Comparison of ENCODE assay signal across 20 cellular contexts in the genomic region with DNA sequence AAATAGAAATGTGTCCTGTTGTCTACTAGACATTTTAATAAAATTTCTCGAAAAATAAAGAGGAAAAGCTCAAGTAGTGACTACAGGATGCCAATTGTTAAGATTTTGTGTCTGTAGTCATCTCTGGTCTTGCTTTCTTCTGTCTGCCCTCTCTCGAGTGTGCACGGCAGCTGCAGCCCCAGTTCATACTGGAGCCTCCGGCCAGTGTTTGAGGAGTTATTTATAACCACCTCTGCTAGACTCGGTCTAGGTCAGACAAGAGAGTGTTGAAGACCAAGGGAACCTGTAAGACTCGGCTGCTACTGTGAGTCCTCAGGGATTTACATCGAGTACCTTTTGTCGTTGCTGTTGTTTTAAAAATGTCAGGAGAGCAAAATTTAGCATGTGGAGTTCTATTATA.
DNase-seq lines count a peak whose midpoint lies in the region; ATAC-seq, FAIRE-seq and TF ChIP-seq lines count a peak whose summit lies in the region.
"Had no signal": no experiment of that assay in that cellular context is flagged by ENCODE, and none has a peak within 500 bp of the region (broad histone marks: within the 10 kb centered on the region; RNA-seq: fewer than 3 reads in every experiment).

No MANE protein-coding gene starts in this region.

- in situ Hi-C loops in HepG2 (cut with HindIII; ENCODE audit: extremely low pct_ligation_motif_present, low pct_unique_long_range_greater_than_20kb), result no loop called here

- H3K9me3 Mint-ChIP-seq in T-cell, result peaks cover 0 to 9% (median 0%) of the 10 kb centered on the region in 3 donors
- H3K9me3 Mint-ChIP-seq: T-helper 2 cell treated with Interferon-gamma antibody and Interleukin-4, amounts not matched to agents 5 μg/mL and 100 μg/mL, for 36 hours had no signal

- no peaks in the 10 kb centered on the region for H3K4me1 Mint-ChIP-seq in T-cell
- H3K4me1 Mint-ChIP-seq: CD8-positive, alpha-beta memory T cell had no signal

- H3K9me3 ChIP-seq in HepG2 (ENCODE audit: low read length) (no peaks in the 10 kb centered on the region), right lobe of liver (no peaks in the 10 kb centered on the region)
- H3K9me3 ChIP-seq: breast epithelium had no signal

- WGBS in HepG2 (ENCODE audit: low lambda C conversion rate), result 4% methylated on average over 8 of the region's 8 CpGs
- WGBS in right lobe of liver (ENCODE audit: insufficient coverage, low coverage, low lambda C conversion rate, missing lambda C conversion rate), result 46% methylated on average over 8 of the region's 8 CpGs

- peak; percentile 87 for ATAC-seq in HepG2
- no peak for ATAC-seq in right lobe of liver
- no peak for ATAC-seq in T-cell (replicated peaks in 1 of 4)
- ATAC-seq in GM18909 (IDR thresholded peaks at IDR 0.05; ENCODE audit: poor library complexity, unreplicated experiment), result no peak
- ATAC-seq in GM21723 (IDR thresholded peaks at IDR 0.05; ENCODE audit: unreplicated experiment), result no peak
- ATAC-seq: GM12878, left colon had no signal

- no peak for TF ChIP-seq RAD21 in HepG2 (CRISPR knock-in tag; IDR thresholded peaks at IDR 0.05)

- POLR2A ChIA-PET in HepG2 (lab: Yijun Ruan, JAX), result no interaction called here
- POLR2A ChIA-PET in T-cell (lab: Charles Lee), result no interaction called here

- no TSS peak for BruUV-seq in HepG2 (replicated peaks; lab: Mats Ljungman, UMichigan)

- no peak for DNase-seq in HepG2 (ENCODE audit: low spot score)
- DNase-seq in right lobe of liver, result no peak
- peak; percentile 76 for DNase-seq in NCI-H774 (lab: John Stamatoyannopoulos, UW)
- DNase-seq in globus pallidus (ENCODE audit: low spot score), result peak; percentile 37
- no peak for DNase-seq in T-cell
- DNase-seq in AG08395 (ENCODE audit: low spot score), result no peak
- DNase-seq: activated CD4-positive, CD25-positive, alpha-beta regulatory T cell treated with anti-CD3 and anti-CD28 coated beads, Interleukin-2, amount 50 U/mL, for 72 hours; activated T-cell treated with anti-CD3 and anti-CD28 coated beads for 4 hours; CD8-positive, alpha-beta memory T cell; effector CD8-positive, alpha-beta T cell; left colon; NCI-H1436 treated with DMSO at 0.1 percent for 48 hours; NCI-H69; stimulated activated naive CD4-positive, alpha-beta T cell had no signal

- H3K4me1 ChIP-seq in HepG2 (ENCODE audit: insufficient read depth, low read length), result no peaks in the 10 kb centered on the region
- no peaks in the 10 kb centered on the region for H3K4me1 ChIP-seq in right lobe of liver
- H3K4me1 ChIP-seq: breast epithelium had no signal

- no peak overlapping the region for H3K4me2 ChIP-seq in HepG2 (ENCODE audit: low read depth, low read length)

- no peak overlapping the region for H3K27ac Mint-ChIP-seq in T-cell
- H3K27ac Mint-ChIP-seq: activated naive CD8-positive, alpha-beta T cell; CD8-positive, alpha-beta memory T cell; T-helper 2 cell treated with Interferon-gamma antibody and Interleukin-4, amounts not matched to agents 5 μg/mL and 100 μg/mL, for 36 hours had no signal

- no peak overlapping the region for H3K27ac ChIP-seq in HepG2 (ENCODE audit: extremely low read length, insufficient read depth, low read length)
- H3K27ac ChIP-seq in right lobe of liver, result no peak overlapping the region
- H3K27ac ChIP-seq: breast epithelium had no signal

- H3K4me3 ChIP-seq in HepG2 (replicated peaks in 1 of 3; ENCODE audit: insufficient read depth in 1 of 3, low read depth in 2 of 3, low read length in 3 of 3) (no peak overlapping the region), right lobe of liver (no peak overlapping the region)
- H3K4me3 ChIP-seq: breast epithelium, GM12878 had no signal

- FAIRE-seq in HepG2 (lab: Jason Lieb, UNC), result no peak
- FAIRE-seq: GM12878 had no signal

- no peak overlapping the region for H3K9ac ChIP-seq in HepG2 (ENCODE audit: insufficient read depth, low read depth, low read length)

- H4K20me1 ChIP-seq in HepG2 (ENCODE audit: insufficient read depth, low read length), result no peaks in the 10 kb centered on the region

- H3K27me3 ChIP-seq in HepG2 (ENCODE audit: control insufficient read depth in 1 of 2, insufficient read depth in 2 of 2, low read length in 2 of 2), result no peaks in the 10 kb centered on the region
- H3K27me3 ChIP-seq in right lobe of liver, result no peaks in the 10 kb centered on the region
- H3K27me3 ChIP-seq: breast epithelium had no signal

- no peaks in the 10 kb centered on the region for H3K36me3 Mint-ChIP-seq in T-cell
- H3K36me3 Mint-ChIP-seq: activated naive CD8-positive, alpha-beta T cell; CD8-positive, alpha-beta memory T cell had no signal

- TF ChIP-seq POLR2A in HepG2 (IDR thresholded peaks at IDR 0.05; ENCODE audit: insufficient read depth in 1 of 2, low read depth in 2 of 2, low read length in 2 of 2) (no peak), right lobe of liver (IDR thresholded peaks at IDR 0.05) (no peak)

- H3K36me3 ChIP-seq in HepG2 (replicated peaks in 1 of 2; ENCODE audit: control insufficient read depth in 1 of 2, insufficient read depth in 2 of 2, low read length in 2 of 2), result no peaks in the 10 kb centered on the region
- H3K36me3 ChIP-seq in right lobe of liver, result no peaks in the 10 kb centered on the region
- H3K36me3 ChIP-seq: breast epithelium had no signal

- intact Hi-C loops in HepG2 (cut with micrococcal nuclease; ENCODE audit: unreplicated experiment), result no loop called here
- intact Hi-C loops in right lobe of liver (cut with DNase I), result no loop called here

- H3K79me2 ChIP-seq in HepG2 (ENCODE audit: insufficient read depth, low read length), result no peaks in the 10 kb centered on the region

- H3K27me3 Mint-ChIP-seq in T-cell, result no peaks in the 10 kb centered on the region
- H3K27me3 Mint-ChIP-seq: activated naive CD8-positive, alpha-beta T cell; CD8-positive, alpha-beta memory T cell had no signal

- CTCF ChIA-PET in HepG2 (lab: Yijun Ruan, JAX; ENCODE audit: low intra/inter-chr PET ratio, low total read pairs) (no interaction called here), T-cell (lab: Charles Lee) (no interaction called here)

- no peak overlapping the region for H2AFZ ChIP-seq in HepG2 (ENCODE audit: low read length)

- no peak for TF ChIP-seq CTCF in HepG2 (CRISPR knock-in tag; IDR thresholded peaks at IDR 0.05)
- TF ChIP-seq CTCF in right lobe of liver (IDR thresholded peaks at IDR 0.05), result no peak

- no peak overlapping the region for H3K4me3 Mint-ChIP-seq in T-cell
- H3K4me3 Mint-ChIP-seq: activated naive CD8-positive, alpha-beta T cell; CD8-positive, alpha-beta memory T cell; T-helper 2 cell treated with Interferon-gamma antibody and Interleukin-4, amounts not matched to agents 5 μg/mL and 100 μg/mL, for 36 hours had no signal

- TF ChIP-seq EP300 in HepG2 (IDR thresholded peaks at IDR 0.05; ENCODE audit: low read depth in 2 of 2, low read length in 2 of 2) (no peak), HepG2 (CRISPR knock-in tag; IDR thresholded peaks at IDR 0.05; ENCODE audit: borderline replicate concordance) (no peak)

TF ChIP-seq in HepG2, 621 proteins besides CTCF, POLR2A, EP300 and RAD21:
- TF ChIP-seq CBX5 (CRISPR knock-in tag; IDR thresholded peaks at IDR 0.05; ENCODE audit: borderline replicate concordance), result no peak
- no peak for TF ChIP-seq HOXA3 (CRISPR knock-in tag; IDR thresholded peaks at IDR 0.05)
- TF ChIP-seq ZNF354B (CRISPR knock-in tag; IDR thresholded peaks at IDR 0.05), result no peak
- no peak for TF ChIP-seq ZNF790 (CRISPR knock-in tag; IDR thresholded peaks at IDR 0.05; ENCODE audit: borderline replicate concordance)
- TF ChIP-seq, protein P1, sequence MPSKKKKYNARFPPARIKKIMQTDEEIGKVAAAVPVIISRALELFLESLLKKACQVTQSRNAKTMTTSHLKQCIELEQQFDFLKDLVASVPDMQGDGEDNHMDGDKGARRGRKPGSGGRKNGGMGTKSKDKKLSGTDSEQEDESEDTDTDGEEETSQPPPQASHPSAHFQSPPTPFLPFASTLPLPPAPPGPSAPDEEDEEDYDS (CRISPR knock-in tag; IDR thresholded peaks at IDR 0.05), result no peak
- TF ChIP-seq NRL (CRISPR knock-in tag; IDR thresholded peaks at IDR 0.05; ENCODE audit: borderline replicate concordance), result no peak
- TF ChIP-seq JUN (CRISPR knock-in tag; IDR thresholded peaks at IDR 0.05), result no peak
- TF ChIP-seq TBX2 (CRISPR knock-in tag; IDR thresholded peaks at IDR 0.05; ENCODE audit: borderline replicate concordance), result no peak
- no peak for TF ChIP-seq SP1 (IDR thresholded peaks at IDR 0.05)
- TF ChIP-seq SP1 (CRISPR knock-in tag; IDR thresholded peaks at IDR 0.05), result no peak
- no peak for TF ChIP-seq ZNF451 (CRISPR knock-in tag; IDR thresholded peaks at IDR 0.05)
- TF ChIP-seq ISX (CRISPR knock-in tag; conservative IDR thresholded peaks at IDR 0.05), result no peak
- no peak for TF ChIP-seq SMARCE1 (IDR thresholded peaks at IDR 0.05; ENCODE audit: borderline replicate concordance)
- TF ChIP-seq HCFC1 (IDR thresholded peaks at IDR 0.05; ENCODE audit: low read depth, low read length), result no peak
- no peak for TF ChIP-seq RBAK (CRISPR knock-in tag; IDR thresholded peaks at IDR 0.05)
- TF ChIP-seq KLF12 (CRISPR knock-in tag; IDR thresholded peaks at IDR 0.05; ENCODE audit: borderline replicate concordance), result no peak
- no peak for TF ChIP-seq MATR3 (CRISPR knock-in tag; IDR thresholded peaks at IDR 0.05)

Comparison
In these comparisons a context has a peak if more than half of its experiments do, and no peak if none do; other contexts are left out.
1. DNase-seq: peak in NCI-H774 (single experiment) and globus pallidus (single experiment); none in HepG2 (single experiment), right lobe of liver (0 of 3), T-cell (0 of 34) and AG08395 (single experiment).